8 cellular contexts compared by ENCODE assay signal in genomic region chr6:109009761-109010612, GRCh38.
DNase-seq lines count a peak whose midpoint lies in the region; ATAC-seq and TF ChIP-seq lines count a peak whose summit lies in the region.

No MANE protein-coding gene starts in this region.

- H3K4me3 ChIP-seq in body of pancreas: peak overlapping the region; percentile 14 to 22
- peak overlapping the region; percentile 79 to 87 for H3K4me3 ChIP-seq in left lung
- peak overlapping the region; percentile 65 to 87 for H3K4me3 ChIP-seq in tibial artery

- 2 to 5% methylated on average over 14 to 19 of the region's 19 CpGs for WGBS in body of pancreas, 2 donors

- TF ChIP-seq POLR2A in body of pancreas (IDR thresholded peaks at IDR 0.05): peak in 2 of 3 donors; percentile 90 to 91

- H3K9me3 ChIP-seq in body of pancreas (no peaks in the 10 kb centered on the region), left lung (no peaks in the 10 kb centered on the region), tibial artery (no peaks in the 10 kb centered on the region)

- H3K4me1 ChIP-seq in body of pancreas: peaks cover 24% of the 10 kb centered on the region
- H3K4me1 ChIP-seq in left lung: peaks cover 1 to 66% of the 10 kb centered on the region in 2 donors
- peaks cover 0 to 49% (median 16%) of the 10 kb centered on the region in 4 donors for H3K4me1 ChIP-seq in tibial artery

- intact Hi-C loops in body of pancreas (cut with DNase I) (no loop called here), left lung (cut with DNase I) (no loop called here), tibial artery (cut with DNase I; ENCODE audit: low total_unique reads) (loop anchor here (5.0 to 10.0 kb wide), 3 partner anchors 63 to 455 kb away; partner anchors contain the start of gene CD164), posterior cingulate gyrus (cut with DNase I) (loop anchor here (5.0 kb wide), 4 partner anchors 42 to 163 kb away; partner anchors contain the start of genes ARMC2 and SESN1)

- TF ChIP-seq CTCF in body of pancreas (IDR thresholded peaks at IDR 0.05): peak in 2 of 7 experiments; percentile 3 to 5
- no peak for TF ChIP-seq CTCF in left lung (IDR thresholded peaks at IDR 0.05)
- TF ChIP-seq CTCF in tibial artery (IDR thresholded peaks at IDR 0.05): no peak

- H3K27me3 ChIP-seq in body of pancreas (no peaks in the 10 kb centered on the region), left lung (no peaks in the 10 kb centered on the region), tibial artery (no peaks in the 10 kb centered on the region)

- ATAC-seq in GM19351 (IDR thresholded peaks at IDR 0.05; ENCODE audit: unreplicated experiment) (peak; percentile 42), HG03520 (IDR thresholded peaks at IDR 0.05; ENCODE audit: unreplicated experiment) (peak; percentile 20), body of pancreas (peak; percentile 0), left lung (peak; percentile 1)

- H3K36me3 ChIP-seq in body of pancreas (replicated peaks in 1 of 2; ENCODE audit: insufficient read depth in 1 of 2, low read depth in 2 of 2) (no peaks in the 10 kb centered on the region), left lung (no peaks in the 10 kb centered on the region), tibial artery (no peaks in the 10 kb centered on the region)

- DNase-seq in body of pancreas: no peak
- DNase-seq in left lung: no peak
- DNase-seq in tibial artery: no peak
- no peak for DNase-seq in NCI-H345 (lab: John Stamatoyannopoulos, UW)
- no peak for DNase-seq in cortex of kidney (lab: John Stamatoyannopoulos, UW)
- no peak for DNase-seq in posterior cingulate gyrus

- H3K27ac ChIP-seq in body of pancreas: peak overlapping the region; percentile 93 to 99 (median 96)
- H3K27ac ChIP-seq in left lung: peak overlapping the region; percentile 92 to 97
- H3K27ac ChIP-seq in tibial artery: peak overlapping the region; percentile 81 to 86

Comparison
In these comparisons a context has a peak if more than half of its experiments do, and no peak if none do; other contexts are left out.
1. H3K4me3 ChIP-seq: peak in every context shown above with its lines; median percentile 83 in left lung; 76 in tibial artery; 18 in body of pancreas.
2. intact Hi-C loops: an anchor here in tibial artery (5.0 to 10.0 kb wide) and posterior cingulate gyrus (5.0 kb wide); none called in body of pancreas and left lung.